In genomic region chr5:5658226-5658625, GRCh38 we compare ENCODE assay signal across 9 cellular contexts.
A peak's percentile ranks its signal among the peaks of the same experiment; 100 is the strongest.
DNase-seq lines count a peak whose midpoint lies in the region; ATAC-seq and TF ChIP-seq lines count a peak whose summit lies in the region.
"Had no signal": no experiment of that assay in that cellular context is flagged by ENCODE, and none has a peak within 500 bp of the region (broad histone marks: within the 10 kb centered on the region; RNA-seq: fewer than 3 reads in every experiment).

No MANE protein-coding gene starts in this region.

- H2AFZ ChIP-seq in PC-3 (ENCODE audit: low read length) (no peak overlapping the region), neural progenitor cell (replicated peaks) (no peak overlapping the region)

- no peak overlapping the region for H3K9ac ChIP-seq in PC-3 (ENCODE audit: low read length)
- no peak overlapping the region for H3K9ac ChIP-seq in neural progenitor cell

- DNase-seq in PC-3 (peak; percentile 61), glomerular visceral epithelial cell (ENCODE audit: extremely low spot score) (peak; percentile 59), gastrocnemius medialis (peak; percentile 31 to 38), neural progenitor cell (ENCODE audit: low spot score) (no peak), KBM-7 (no peak)

- H3K4me1 ChIP-seq in PC-3 (ENCODE audit: insufficient read depth, low read length) (no peaks in the 10 kb centered on the region), gastrocnemius medialis (peaks cover 4 to 22% of the 10 kb centered on the region in 2 donors), neural progenitor cell (no peaks in the 10 kb centered on the region)

- H3K27me3 Mint-ChIP-seq in neural progenitor cell (ENCODE audit: insufficient read depth, low read depth): peaks cover 7% of the 10 kb centered on the region

- H3K4me3 ChIP-seq in PC-3 (ENCODE audit: low read length): no peak overlapping the region
- H3K4me3 ChIP-seq in gastrocnemius medialis: peak overlapping the region; percentile 9 to 43 (median 14)
- no peak overlapping the region for H3K4me3 ChIP-seq in neural progenitor cell

- ATAC-seq in GM19023 (IDR thresholded peaks at IDR 0.05; ENCODE audit: unreplicated experiment) (peak; percentile 60), PC-3 (no peak), gastrocnemius medialis (peak; percentile 92 to 98), HG03196 (IDR thresholded peaks at IDR 0.05; ENCODE audit: unreplicated experiment) (no peak), HG03175 (IDR thresholded peaks at IDR 0.05; ENCODE audit: unreplicated experiment) (no peak)
- ATAC-seq: activated CD4-positive, CD25-positive, alpha-beta regulatory T cell treated with anti-CD3 and anti-CD28 coated beads, Interleukin-2, amount 50 U/mL, for 24 hours had no signal

- POLR2A ChIA-PET in PC-3 (lab: Charles Lee; ENCODE audit: unreplicated experiment): no interaction called here

- no peaks in the 10 kb centered on the region for H3K36me3 Mint-ChIP-seq in neural progenitor cell

- intact Hi-C loops in PC-3 (cut with micrococcal nuclease) (no loop called here), gastrocnemius medialis (cut with DNase I; ENCODE audit: low total_unique reads) (loop anchor here (10.0 kb wide), 1 partner anchor 163 kb away; no protein-coding TSS in a partner anchor)

- H3K27me3 ChIP-seq in PC-3 (ENCODE audit: low read length): peaks cover 96% of the 10 kb centered on the region
- no peaks in the 10 kb centered on the region for H3K27me3 ChIP-seq in gastrocnemius medialis
- no peaks in the 10 kb centered on the region for H3K27me3 ChIP-seq in neural progenitor cell

- 0 out of 2 replicates have a peak overlapping the region, but pooled peaks have one; percentile 12 for H3K4me2 ChIP-seq in PC-3 (ENCODE audit: low read length)
- no peak overlapping the region for H3K4me2 ChIP-seq in neural progenitor cell

- H3F3A ChIP-seq in PC-3 (ENCODE audit: low read length, unreplicated experiment) (no peaks in the 10 kb centered on the region), neural progenitor cell (ENCODE audit: low read depth) (no peaks in the 10 kb centered on the region)

- H3K36me3 ChIP-seq in PC-3 (ENCODE audit: low read depth, low read length) (no peaks in the 10 kb centered on the region), gastrocnemius medialis (no peaks in the 10 kb centered on the region), neural progenitor cell (no peaks in the 10 kb centered on the region)

- H3K79me2 ChIP-seq in PC-3 (ENCODE audit: low read length) (no peaks in the 10 kb centered on the region), neural progenitor cell (ENCODE audit: low read depth) (no peaks in the 10 kb centered on the region)

- CTCF ChIA-PET in PC-3 (lab: Charles Lee): no interaction called here

- in situ Hi-C loops in gastrocnemius medialis (cut with MboI; ENCODE audit: low sequenced_read_pairs in 4 of 4): no loop called here
- in situ Hi-C loops in KBM-7 (cut with MboI; ENCODE audit: low pct_unique_long_range_greater_than_20kb, low sequenced_read_pairs): no loop called here

- no peaks in the 10 kb centered on the region for H3K9me3 Mint-ChIP-seq in neural progenitor cell

- H3K4me1 Mint-ChIP-seq in neural progenitor cell: peaks cover 22% of the 10 kb centered on the region

- H3K27ac ChIP-seq in PC-3 (ENCODE audit: low read length): no peak overlapping the region
- peak overlapping the region in 3 of 4 donors; percentile 23 to 41 (median 28) for H3K27ac ChIP-seq in gastrocnemius medialis
- no peak overlapping the region for H3K27ac ChIP-seq in neural progenitor cell

- TF ChIP-seq CTCF in PC-3 (conservative IDR thresholded peaks at IDR 0.05; ENCODE audit: low read depth, low read length) (no peak), gastrocnemius medialis (IDR thresholded peaks at IDR 0.05 in 4 of 5, conservative IDR thresholded peaks at IDR 0.05 in 1 of 5) (no peak), neural progenitor cell (IDR thresholded peaks at IDR 0.05) (no peak)

- H3K9me3 ChIP-seq in PC-3 (ENCODE audit: low read length): no peaks in the 10 kb centered on the region
- H3K9me3 ChIP-seq in gastrocnemius medialis: no peaks in the 10 kb centered on the region
- H3K9me3 ChIP-seq in neural progenitor cell (ENCODE audit: low read depth): no peaks in the 10 kb centered on the region

- no peak for TF ChIP-seq POLR2A in gastrocnemius medialis (IDR thresholded peaks at IDR 0.05)

- H3K4me3 Mint-ChIP-seq in neural progenitor cell: no peak overlapping the region

- no TSS peak for BruUV-seq in PC-3 (replicated peaks; lab: Mats Ljungman, UMichigan)

- H4K20me1 ChIP-seq in PC-3 (ENCODE audit: low read length) (no peaks in the 10 kb centered on the region), neural progenitor cell (ENCODE audit: low read depth) (no peaks in the 10 kb centered on the region)

- no peaks in the 10 kb centered on the region for H3K9me2 ChIP-seq in PC-3 (replicated peaks; ENCODE audit: low read length)

- no peak overlapping the region for H3K27ac Mint-ChIP-seq in neural progenitor cell

Comparison
In these comparisons a context has a peak if more than half of its experiments do, and no peak if none do; other contexts are left out.
1. ATAC-seq: peak in GM19023 (single experiment) and gastrocnemius medialis (2 of 2); none in PC-3 (single experiment), HG03196 (single experiment) and HG03175 (single experiment).
2. DNase-seq: peak in PC-3 (single experiment), glomerular visceral epithelial cell (single experiment) and gastrocnemius medialis (2 of 2); none in neural progenitor cell (single experiment) and KBM-7 (single experiment).
3. H3K27ac ChIP-seq: peak in gastrocnemius medialis (3 of 4); none in PC-3 (single experiment) and neural progenitor cell (single experiment).
4. H3K4me3 ChIP-seq: peak in gastrocnemius medialis (4 of 4); none in PC-3 (single experiment) and neural progenitor cell (single experiment).